ENCODE assay signal across 17 cellular contexts in the genomic region with DNA sequence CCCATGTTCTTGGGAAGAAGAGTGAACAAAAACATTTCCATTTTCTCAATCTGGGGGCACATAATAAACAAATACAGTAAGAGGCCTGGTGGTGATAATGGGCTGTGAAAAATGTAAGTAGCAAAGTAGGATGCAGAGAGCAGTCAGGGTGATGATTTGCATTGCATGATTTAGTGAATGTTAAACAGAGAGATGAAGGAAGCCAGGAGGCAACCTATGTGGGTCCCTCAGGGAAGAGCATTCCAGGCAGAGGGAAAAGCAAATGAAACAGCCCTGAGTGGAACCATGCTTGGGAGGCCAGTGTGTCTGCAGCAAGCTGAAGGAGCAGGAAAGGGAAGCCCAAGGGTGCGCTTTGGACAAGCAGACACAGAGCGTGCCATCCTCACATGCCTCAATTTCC. TPM values are rescaled to one million over a fixed set of nuclear protein-coding genes. Genes with fewer than 3 reads are reported as not detected.
DNase-seq lines count a peak whose midpoint lies in the region; ATAC-seq, FAIRE-seq and TF ChIP-seq lines count a peak whose summit lies in the region.
"Had no signal": no experiment of that assay in that cellular context is flagged by ENCODE, and none has a peak within 500 bp of the region (broad histone marks: within the 10 kb centered on the region; RNA-seq: fewer than 3 reads in every experiment).

No MANE protein-coding gene starts in this region.

- no peaks in the 10 kb centered on the region for H3K9me3 Mint-ChIP-seq in type B pancreatic cell

- ATAC-seq in upper lobe of right lung (no peak), GM18868 (IDR thresholded peaks at IDR 0.05; ENCODE audit: unreplicated experiment) (no peak)
- ATAC-seq: PC-3 had no signal

- H3K18ac ChIP-seq in H1 (ENCODE audit: extremely low read depth, low read length) (no peak overlapping the region), mesenchymal stem cell (ENCODE audit: low read depth in 1 of 2, low read length in 2 of 2) (no peak overlapping the region)

- no peak for TF ChIP-seq RAD21 in H1 (IDR thresholded peaks at IDR 0.05 in 1 of 2, conservative IDR thresholded peaks at IDR 0.05 in 1 of 2; ENCODE audit: low read depth in 2 of 2, low read length in 2 of 2)

- FAIRE-seq in H1 (lab: Jason Lieb, UNC): no peak
- FAIRE-seq: HepG2 had no signal

- H2BK12ac ChIP-seq in H1 (ENCODE audit: low read depth, low read length) (no peak overlapping the region), mesenchymal stem cell (ENCODE audit: low read length in 2 of 2) (peak overlapping the region in 1 of 2 experiments; percentile 12)

- H3K4me2 ChIP-seq in H1 (ENCODE audit: insufficient read depth in 1 of 2, low read depth in 2 of 2, low read length in 2 of 2): no peak overlapping the region
- no peak overlapping the region for H3K4me2 ChIP-seq in mesenchymal stem cell (ENCODE audit: low read length, poor library complexity, severe bottlenecking)
- H3K4me2 ChIP-seq: BLaER1 treated with 17β-estradiol and CSF1 and Interleukin-3, amounts not matched to agents 10 nM and 100 nM had no signal

- TF ChIP-seq CTCF in left ventricle myocardium inferior (IDR thresholded peaks at IDR 0.05; ENCODE audit: borderline replicate concordance) (no peak), right atrium auricular region (IDR thresholded peaks at IDR 0.05) (no peak), H1 (IDR thresholded peaks at IDR 0.05; ENCODE audit: control extremely low read depth in 1 of 3, insufficient read depth in 1 of 3, low read depth in 1 of 3, low read length in 3 of 3) (no peak), type B pancreatic cell (conservative IDR thresholded peaks at IDR 0.05) (no peak), upper lobe of right lung (IDR thresholded peaks at IDR 0.05) (no peak)

- H2AK5ac ChIP-seq in H1 (ENCODE audit: low read depth, low read length) (no peak overlapping the region), mesenchymal stem cell (ENCODE audit: low read length, severe bottlenecking) (no peak overlapping the region)

- no peak overlapping the region for H3K56ac ChIP-seq in H1 (replicated peaks; ENCODE audit: insufficient read length, low read depth, low read length)

- no peak overlapping the region for H4K91ac ChIP-seq in H1 (replicated peaks; ENCODE audit: insufficient read length, low read length)
- H4K91ac ChIP-seq in mesenchymal stem cell (ENCODE audit: low read length): no peak overlapping the region

- H3K9me3 ChIP-seq in left ventricle myocardium inferior (replicated peaks): no peaks in the 10 kb centered on the region
- H3K9me3 ChIP-seq in right atrium auricular region: no peaks in the 10 kb centered on the region
- H3K9me3 ChIP-seq in H1 (ENCODE audit: insufficient read depth in 2 of 2, low read depth in 1 of 2, low read length in 1 of 2): no peaks in the 10 kb centered on the region
- H3K9me3 ChIP-seq in mesenchymal stem cell (ENCODE audit: control insufficient read depth, low read length): no peaks in the 10 kb centered on the region
- H3K9me3 ChIP-seq in upper lobe of right lung: no peaks in the 10 kb centered on the region
- H3K9me3 ChIP-seq: BLaER1 treated with 17β-estradiol and CSF1 and Interleukin-3, amounts not matched to agents 10 nM and 100 nM had no signal

- H3K79me1 ChIP-seq in H1 (ENCODE audit: low read depth, low read length) (no peaks in the 10 kb centered on the region), mesenchymal stem cell (replicated peaks; ENCODE audit: low read length, poor library complexity, severe bottlenecking) (no peaks in the 10 kb centered on the region)

- CTCF ChIA-PET in H1 (lab: Charles Lee; ENCODE audit: partially characterized antibody): interaction anchor here (0.6 to 10.4 kb wide), 8 partner anchors 16 to 82 kb away, joined by 3 to 84 read pairs (median 5); no protein-coding TSS in a partner anchor

- DNase-seq in left ventricle myocardium inferior (no peak), right atrium auricular region (ENCODE audit: low spot score) (no peak), H1 (ENCODE audit: low read depth in 1 of 2, low spot score in 2 of 2) (peak in 1 of 2 experiments; percentile 37), mesenchymal stem cell (no peak), type B pancreatic cell (ENCODE audit: extremely low spot score, unreplicated experiment) (no peak), upper lobe of right lung (no peak)
- DNase-seq in activated effector memory CD4-positive, alpha-beta T cell treated with anti-CD3 and anti-CD28 coated beads, Interleukin-2, amount 50 U/mL, for 16 hours: no peak
- DNase-seq: DMS 273 treated with DMSO at 0.1 percent for 48 hours, MM.1S, NCI-H1105 treated with DMSO at 0.1 percent for 48 hours, NCI-H187, NCI-H446, Right ventricle myocardium superior had no signal

- H3K36me3 ChIP-seq in left ventricle myocardium inferior: no peaks in the 10 kb centered on the region
- H3K36me3 ChIP-seq in right atrium auricular region: no peaks in the 10 kb centered on the region
- H3K36me3 ChIP-seq in H1 (ENCODE audit: control insufficient read depth in 2 of 4, insufficient read depth in 4 of 4, low read length in 3 of 4): no peaks in the 10 kb centered on the region
- no peaks in the 10 kb centered on the region for H3K36me3 ChIP-seq in mesenchymal stem cell (ENCODE audit: control insufficient read depth in 1 of 2, insufficient read depth in 2 of 2, low read depth in 1 of 2, low read length in 2 of 2)
- no peaks in the 10 kb centered on the region for H3K36me3 ChIP-seq in upper lobe of right lung
- H3K36me3 ChIP-seq: BLaER1 treated with 17β-estradiol and CSF1 and Interleukin-3, amounts not matched to agents 10 nM and 100 nM had no signal

- no peak for TF ChIP-seq POLR2A in H1 (IDR thresholded peaks at IDR 0.05; ENCODE audit: control extremely low read depth in 1 of 2, low read depth in 2 of 2, low read length in 2 of 2)

- no peaks in the 10 kb centered on the region for H4K20me1 ChIP-seq in H1 (replicated peaks in 1 of 2; ENCODE audit: control insufficient read depth in 1 of 2, insufficient read depth in 2 of 2, low read length in 2 of 2)
- H4K20me1 ChIP-seq: BLaER1 treated with 17β-estradiol and CSF1 and Interleukin-3, amounts not matched to agents 10 nM and 100 nM had no signal

- intact Hi-C loops in left ventricle myocardium inferior (cut with micrococcal nuclease): no loop called here
- intact Hi-C loops in upper lobe of right lung (cut with DNase I): no loop called here

- peaks cover 3% of the 10 kb centered on the region for H3K36me3 Mint-ChIP-seq in type B pancreatic cell

- POLR2A ChIA-PET in H1 (lab: Charles Lee; ENCODE audit: partially characterized antibody): no interaction called here

- H4K5ac ChIP-seq in H1 (ENCODE audit: insufficient read length, low read depth, low read length): no peak overlapping the region

- 53% methylated on average over 2 of the region's 2 CpGs; no CpG with 5 or more reads in 1 of the 2 experiments for WGBS in H1 (ENCODE audit: extremely low coverage in 1 of 2, insufficient coverage in 1 of 2, insufficient read length in 1 of 2, insufficient replicate concordance in 2 of 2, low coverage in 1 of 2, low lambda C conversion rate in 2 of 2, missing lambda C conversion rate in 1 of 2), 2 experiments
- WGBS in mesenchymal stem cell: 71% methylated on average over 2 of the region's 2 CpGs

- peaks cover 22% of the 10 kb centered on the region for H3K27me3 Mint-ChIP-seq in type B pancreatic cell

- H3K4me3 Mint-ChIP-seq in type B pancreatic cell: no peak overlapping the region

- H3K23ac ChIP-seq in H1 (ENCODE audit: insufficient read length) (no peak overlapping the region), mesenchymal stem cell (ENCODE audit: low read length in 2 of 2) (no peak overlapping the region)

- H3K9ac ChIP-seq in H1 (replicated peaks in 1 of 4; ENCODE audit: extremely low read depth in 1 of 4, low read depth in 3 of 4, low read length in 3 of 4) (no peak overlapping the region), mesenchymal stem cell (ENCODE audit: low read length) (no peak overlapping the region)
- H3K9ac ChIP-seq: BLaER1 treated with 17β-estradiol and CSF1 and Interleukin-3, amounts not matched to agents 10 nM and 100 nM had no signal

- H3K27ac Mint-ChIP-seq in type B pancreatic cell: peak overlapping the region; percentile 32

- H3K4me1 ChIP-seq in left ventricle myocardium inferior: peaks cover under 1% of the 10 kb centered on the region
- H3K4me1 ChIP-seq in right atrium auricular region: peaks cover 0 to 10% of the 10 kb centered on the region in 2 donors
- H3K4me1 ChIP-seq in H1 (replicated peaks in 1 of 4; ENCODE audit: control insufficient read depth in 3 of 4, insufficient read depth in 4 of 4, low read length in 3 of 4): peaks cover 0 to 3% (median 0%) of the 10 kb centered on the region in 4 experiments; a peak in 1 of 7 replicates
- H3K4me1 ChIP-seq in mesenchymal stem cell (ENCODE audit: control insufficient read depth, insufficient read depth, low read depth, low read length): peaks cover 2% of the 10 kb centered on the region
- H3K4me1 ChIP-seq in upper lobe of right lung: no peaks in the 10 kb centered on the region

- no peak overlapping the region for H2BK20ac ChIP-seq in H1 (ENCODE audit: low read length)

- H3K27me3 ChIP-seq in left ventricle myocardium inferior (ENCODE audit: low read depth): peaks cover 10% of the 10 kb centered on the region
- H3K27me3 ChIP-seq in right atrium auricular region: no peaks in the 10 kb centered on the region
- H3K27me3 ChIP-seq in H1 (replicated peaks in 1 of 4; ENCODE audit: control insufficient read depth in 3 of 4, extremely low read depth in 1 of 4, insufficient read depth in 3 of 4, low read length in 3 of 4): no peaks in the 10 kb centered on the region
- H3K27me3 ChIP-seq in mesenchymal stem cell (ENCODE audit: control insufficient read depth in 1 of 2, insufficient read depth in 1 of 2, low read length in 2 of 2): no peaks in the 10 kb centered on the region
- no peaks in the 10 kb centered on the region for H3K27me3 ChIP-seq in upper lobe of right lung
- H3K27me3 ChIP-seq: BLaER1 treated with 17β-estradiol and CSF1 and Interleukin-3, amounts not matched to agents 10 nM and 100 nM had no signal

- no peak overlapping the region for H3K4ac ChIP-seq in H1 (replicated peaks; ENCODE audit: insufficient read length, low read depth, low read length)
- no peak overlapping the region for H3K4ac ChIP-seq in mesenchymal stem cell (ENCODE audit: low read depth in 1 of 2, low read length in 2 of 2)

- H3K4me3 ChIP-seq in left ventricle myocardium inferior (no peak overlapping the region), right atrium auricular region (no peak overlapping the region), H1 (ENCODE audit: extremely low read depth in 1 of 4, insufficient read depth in 2 of 4, low read depth in 3 of 4, low read length in 4 of 4) (no peak overlapping the region), mesenchymal stem cell (ENCODE audit: insufficient read depth in 1 of 2, low read depth in 1 of 2, low read length in 2 of 2) (no peak overlapping the region), upper lobe of right lung (no peak overlapping the region)
- H3K4me3 ChIP-seq: BLaER1 treated with 17β-estradiol and CSF1 and Interleukin-3, amounts not matched to agents 10 nM and 100 nM had no signal

- H2BK15ac ChIP-seq in H1 (ENCODE audit: low read length): no peak overlapping the region
- no peak overlapping the region for H2BK15ac ChIP-seq in mesenchymal stem cell (ENCODE audit: low read depth, poor library complexity, severe bottlenecking)

- H3K27ac ChIP-seq in left ventricle myocardium inferior (replicated peaks): peak overlapping the region; percentile 49
- no peak overlapping the region for H3K27ac ChIP-seq in right atrium auricular region
- H3K27ac ChIP-seq in H1 (ENCODE audit: low read depth, low read length): no peak overlapping the region
- no peak overlapping the region for H3K27ac ChIP-seq in mesenchymal stem cell (ENCODE audit: low read length, poor library complexity, severe bottlenecking)
- H3K27ac ChIP-seq in upper lobe of right lung: no peak overlapping the region
- H3K27ac ChIP-seq: BLaER1 treated with 17β-estradiol and CSF1 and Interleukin-3, amounts not matched to agents 10 nM and 100 nM had no signal

- H2AFZ ChIP-seq in H1 (ENCODE audit: low read length) (peak overlapping the region; percentile 85; the same call in 1 of the 2 replicates), mesenchymal stem cell (ENCODE audit: low read depth, low read length) (no peak overlapping the region)

- no peaks in the 10 kb centered on the region; the same call in 1 of the 2 replicates for H3K23me2 ChIP-seq in H1 (ENCODE audit: low read depth, low read length)

- H2BK120ac ChIP-seq in H1 (replicated peaks; ENCODE audit: low read depth, low read length) (no peak overlapping the region), mesenchymal stem cell (ENCODE audit: low read depth, low read length) (no peak overlapping the region)

- H4K8ac ChIP-seq in H1 (ENCODE audit: extremely low read depth, insufficient read depth, low read length) (no peak overlapping the region), mesenchymal stem cell (ENCODE audit: low read length) (peak overlapping the region; percentile 69)

- H3K4me1 Mint-ChIP-seq in type B pancreatic cell (ENCODE audit: unreplicated experiment): peaks cover 26% of the 10 kb centered on the region

- H3K14ac ChIP-seq in H1 (ENCODE audit: insufficient read length) (no peak overlapping the region), mesenchymal stem cell (ENCODE audit: low read length in 2 of 2) (no peak overlapping the region)

- no peaks in the 10 kb centered on the region for H3K79me2 ChIP-seq in H1 (ENCODE audit: control insufficient read depth in 1 of 2, insufficient read depth in 2 of 2, low read length in 2 of 2)

- TF ChIP-seq EP300 in H1 (IDR thresholded peaks at IDR 0.05; ENCODE audit: borderline replicate concordance in 1 of 2, low read depth in 2 of 2, low read length in 2 of 2): no peak

- no peak overlapping the region for H2BK5ac ChIP-seq in H1 (ENCODE audit: low read depth, low read length)
- no peak overlapping the region for H2BK5ac ChIP-seq in mesenchymal stem cell (ENCODE audit: low read depth, low read length, poor library complexity, severe bottlenecking)

RNA-seq across cellular contexts. Expression of a gene that starts 5.4 kb away (rescaled TPM):
- total RNA-seq in left ventricle myocardium inferior: 8.5 TPM
- 10 to 100 TPM; 12.3 to 16.9 TPM for total RNA-seq in right atrium auricular region
- not detected in 2 replicates for total RNA-seq in H1 (2021; fragmentation: NEBNext Ultra II Directional; extraction: Animal tissue kit (Norgen Biotek cat#: 25700))
- polyA plus RNA-seq in H1 (2011; rRNA removed): 0.03 TPM in 1 of 2 replicates, not detected in the other
- not detected for polyA plus RNA-seq in H1 (2011; cell fraction: cytosol; rRNA removed)
- not detected for polyA plus RNA-seq in H1 (2011; cell fraction: nucleus; rRNA removed)
- not detected in 4 replicates for polyA plus RNA-seq in H1 (2012, experiment 1 of 2)
- polyA plus RNA-seq in H1 (2012, experiment 2 of 2): not detected
- polyA plus RNA-seq in H1 (2013, experiment 1 of 2): 0.08 TPM
- 0.11 TPM for polyA plus RNA-seq in H1 (2013, experiment 2 of 2)
- polyA minus RNA-seq in H1 (2011; rRNA and poly(A)+ RNA removed): not detected in 2 replicates
- polyA minus RNA-seq in H1 (2011; cell fraction: cytosol; rRNA and poly(A)+ RNA removed): not detected
- not detected for polyA minus RNA-seq in H1 (2011; cell fraction: nucleus; rRNA and poly(A)+ RNA removed)
- not detected for polyA plus RNA-seq in mesenchymal stem cell (2013, experiment 1 of 2)
- polyA plus RNA-seq in mesenchymal stem cell (2013, experiment 2 of 2): not detected
- total RNA-seq in type B pancreatic cell (ENCODE audit: low replicate concordance): 1.2 and 1.4 TPM in 2 replicates
- 0.32 TPM for total RNA-seq in upper lobe of right lung
- total RNA-seq: HepG2, PC-3 had no signal
- polyA plus RNA-seq: HepG2 had no signal
